8 cellular contexts compared by ENCODE assay signal in the genomic region with DNA sequence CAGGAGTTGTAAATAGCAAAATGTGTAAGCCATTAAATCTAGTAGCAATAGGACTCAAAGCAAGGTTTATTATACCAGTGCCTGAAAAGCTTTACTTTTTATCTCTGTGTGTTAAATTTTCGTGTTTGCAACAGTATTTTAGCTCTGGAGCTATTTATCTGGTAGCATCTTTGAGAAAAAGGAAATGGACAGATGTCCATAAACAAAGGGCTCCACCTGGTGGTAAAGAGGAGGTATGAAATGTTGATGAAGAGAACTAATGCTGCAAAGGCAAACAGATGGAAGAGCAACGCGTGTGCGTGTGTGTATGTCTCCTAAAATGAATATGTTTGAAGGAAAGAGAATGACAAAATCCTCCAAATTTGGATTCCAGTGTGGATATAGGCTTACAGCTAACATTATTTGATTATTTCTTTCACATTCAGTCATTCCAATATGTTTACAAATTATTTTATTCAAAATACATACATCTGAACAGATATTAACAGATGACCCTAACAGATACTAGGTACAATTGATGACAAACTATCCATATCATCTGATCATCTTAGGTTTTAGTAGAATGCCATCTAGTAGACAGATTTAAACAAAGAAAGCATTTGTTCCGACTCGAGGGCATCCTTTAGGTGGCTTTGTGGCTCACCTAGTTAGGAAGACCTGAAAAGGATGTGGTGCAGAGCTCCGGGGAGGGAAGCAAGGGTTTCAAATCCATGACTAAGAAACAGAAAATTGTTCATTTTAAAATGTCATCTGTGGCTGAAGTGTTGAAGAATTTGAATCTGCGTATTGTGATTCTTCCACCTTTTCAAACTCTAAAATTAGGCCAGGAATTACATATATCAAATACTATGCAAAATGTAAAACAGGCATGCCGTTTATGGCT.
DNase-seq lines count a peak whose midpoint lies in the region; ATAC-seq and TF ChIP-seq lines count a peak whose summit lies in the region.

No MANE protein-coding gene starts in this region.

- peaks cover 57% of the 10 kb centered on the region for H3K27me3 Mint-ChIP-seq in type B pancreatic cell

- no peak overlapping the region for H3K4me3 ChIP-seq in astrocyte of the cerebellum (ENCODE audit: low read depth, low read length)

- in situ Hi-C loops in GM13976 (cut with MboI; ENCODE audit: low sequenced_read_pairs, unreplicated experiment) (loop anchor here (10.0 kb wide), 1 partner anchor 492 kb away; no protein-coding TSS in a partner anchor), astrocyte of the cerebellum (cut with HindIII; ENCODE audit: low sequenced_read_pairs) (loop anchor here (25.0 kb wide), 1 partner anchor 485 kb away; no protein-coding TSS in a partner anchor)

- ATAC-seq in HG03521 (IDR thresholded peaks at IDR 0.05; ENCODE audit: unreplicated experiment) (peak; percentile 62), GM21737 (IDR thresholded peaks at IDR 0.05; ENCODE audit: unreplicated experiment) (no peak)

- DNase-seq in Ammon's horn (ENCODE audit: low spot score), result peak; percentile 74
- DNase-seq in GM13976 (ENCODE audit: low spot score), result peak; percentile 45
- DNase-seq in NCI-H69 (lab: John Stamatoyannopoulos, UW), result peak; percentile 79
- DNase-seq in astrocyte of the cerebellum (ENCODE audit: low read depth), result peak; percentile 5
- DNase-seq in kidney tubule cell (ENCODE audit: low spot score), result peak; percentile 78
- no peak for DNase-seq in type B pancreatic cell (ENCODE audit: extremely low spot score, unreplicated experiment)

- H3K9me3 Mint-ChIP-seq in type B pancreatic cell, result no peaks in the 10 kb centered on the region

- H3K27ac Mint-ChIP-seq in type B pancreatic cell, result no peak overlapping the region

- H3K36me3 Mint-ChIP-seq in type B pancreatic cell, result no peaks in the 10 kb centered on the region

- H3K4me1 Mint-ChIP-seq in type B pancreatic cell (ENCODE audit: unreplicated experiment), result peaks cover 9% of the 10 kb centered on the region

- H3K4me3 Mint-ChIP-seq in type B pancreatic cell, result no peak overlapping the region

- TF ChIP-seq CTCF in GM13976 (IDR thresholded peaks at IDR 0.05; ENCODE audit: borderline replicate concordance, control extremely low read depth, extremely low read depth, insufficient read depth, missing control alignments) (peak; percentile 63), astrocyte of the cerebellum (IDR thresholded peaks at IDR 0.05; ENCODE audit: low read depth, low read length, missing control alignments) (peak; percentile 74), type B pancreatic cell (conservative IDR thresholded peaks at IDR 0.05) (peak; percentile 85)
